16 cellular contexts compared by ENCODE assay signal in the genomic region with DNA sequence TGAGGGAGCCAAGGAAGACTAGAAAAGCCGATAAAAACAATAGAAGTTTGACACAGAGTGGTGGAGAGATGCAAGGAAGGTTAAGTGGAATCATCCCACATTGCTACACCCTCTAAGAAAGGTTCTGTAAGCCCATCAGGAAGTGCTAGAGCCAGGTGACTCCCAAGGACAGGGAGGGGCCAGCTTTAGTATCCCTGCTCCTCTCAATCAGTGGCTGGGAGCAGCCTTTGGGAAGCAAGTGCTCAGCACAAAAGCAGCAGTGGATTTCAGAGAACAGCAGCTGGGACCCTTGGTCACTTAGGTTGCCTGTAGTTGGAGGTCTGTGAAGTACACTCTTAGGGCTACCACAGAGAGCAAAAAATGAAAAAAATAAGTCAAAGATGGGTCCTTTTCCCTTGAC.
"Had no signal": no experiment of that assay in that cellular context is flagged by ENCODE, and none has a peak within 500 bp of the region (broad histone marks: within the 10 kb centered on the region; RNA-seq: fewer than 3 reads in every experiment).

No MANE protein-coding gene starts in this region.

- H3K4me3 Mint-ChIP-seq: natural killer cell treated with Interleukin-12 subunit alpha and Interleukin-12 subunit beta and Interleukin-15 and Interleukin-18, amount 100 ng/mL, for 72 hours; T-helper 1 cell treated with Interleukin-12 subunit alpha and Interleukin-12 subunit beta and Interleukin-4 antibody, amounts not matched to agents 30 μg/mL and 1 μg/mL, for 36 hours; type B pancreatic cell had no signal

- H3K4me3 ChIP-seq: gastroesophageal sphincter, hepatocyte, left lung, sigmoid colon, suprapubic skin had no signal

- H3K36me3 ChIP-seq: left lung, sigmoid colon, suprapubic skin had no signal

- H3K27ac ChIP-seq: epithelial cell of prostate, gastroesophageal sphincter, hepatocyte, left lung, sigmoid colon, suprapubic skin had no signal

- H3K9me3 ChIP-seq: gastroesophageal sphincter, sigmoid colon, suprapubic skin had no signal

- ATAC-seq: gastroesophageal sphincter; left lung; natural killer cell treated with Interleukin-12 subunit alpha and Interleukin-12 subunit beta and Interleukin-15 and Interleukin-18, amount 100 ng/mL, for 72 hours had no signal

- H3K4me1 ChIP-seq: gastroesophageal sphincter, left lung, suprapubic skin had no signal

- H3K9me3 Mint-ChIP-seq: natural killer cell treated with Interleukin-12 subunit alpha and Interleukin-12 subunit beta and Interleukin-15 and Interleukin-18, amount 100 ng/mL, for 72 hours; type B pancreatic cell had no signal

- H3K27ac Mint-ChIP-seq: natural killer cell treated with Interleukin-12 subunit alpha and Interleukin-12 subunit beta and Interleukin-15 and Interleukin-18, amount 100 ng/mL, for 72 hours; T-helper 1 cell treated with Interleukin-12 subunit alpha and Interleukin-12 subunit beta and Interleukin-4 antibody, amounts not matched to agents 30 μg/mL and 1 μg/mL, for 36 hours; type B pancreatic cell had no signal

- DNase-seq: activated CD4-positive, alpha-beta T cell treated with anti-CD3 and anti-CD28 coated beads for 48 hours; activated naive CD4-positive, alpha-beta T cell treated with Interleukin-2 at 50 U/mL for 16 hours; central memory CD4-positive, alpha-beta T cell; cortex of kidney; effector memory CD4-positive, alpha-beta T cell; left lung; sigmoid colon; stimulated activated CD4-positive, alpha-beta T cell treated with anti-CD3 and anti-CD28 coated beads, Interleukin-12 subunit alpha, Interleukin-12 subunit beta, amount 100 ng/mL, for 4 hours; stimulated activated naive CD4-positive, alpha-beta T cell treated with Interleukin-2 at 50 U/mL for 16 hours had no signal

- H3K27me3 ChIP-seq: gastroesophageal sphincter, hepatocyte, left lung, sigmoid colon, suprapubic skin had no signal
